In the genomic region with DNA sequence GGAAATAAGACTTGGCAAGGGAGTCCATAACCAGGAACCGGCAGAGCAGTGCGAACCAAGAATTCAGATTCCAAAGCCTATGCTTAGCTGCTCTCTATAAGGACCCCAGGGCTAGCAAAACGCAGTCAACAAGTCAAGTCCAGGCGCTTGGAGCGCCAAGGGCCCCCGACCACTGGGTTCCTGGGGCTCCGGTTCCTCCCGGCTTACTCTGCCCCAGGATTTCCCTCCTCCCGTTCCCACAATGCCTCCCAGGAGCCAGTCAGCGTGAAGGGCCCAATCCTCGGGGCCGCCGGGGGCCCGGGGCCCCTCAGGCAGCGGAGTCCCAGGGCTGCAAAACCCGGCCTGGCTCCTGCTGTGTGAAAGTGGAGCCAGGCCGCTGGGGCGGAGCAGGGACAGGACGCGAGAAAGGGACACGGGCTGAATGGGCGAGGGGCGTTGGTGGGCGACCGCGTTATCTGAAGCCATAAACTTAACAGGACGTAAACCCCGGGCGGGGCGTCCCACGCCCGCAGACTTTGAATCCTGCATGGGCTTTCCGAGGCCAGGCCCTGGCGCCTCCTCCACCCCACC, we compare ENCODE assay signal across 8 cellular contexts. TPM values are rescaled to one million over a fixed set of nuclear protein-coding genes. Genes with fewer than 3 reads are reported as not detected.
A peak's percentile ranks its signal among the peaks of the same experiment; 100 is the strongest.
DNase-seq lines count a peak whose midpoint lies in the region; FAIRE-seq and TF ChIP-seq lines count a peak whose summit lies in the region.

No MANE protein-coding gene starts in this region.

- TF ChIP-seq CTCF in cardiac fibroblast (IDR thresholded peaks at IDR 0.05; ENCODE audit: low read depth, low read length) (no peak), D721Med (IDR thresholded peaks at IDR 0.05; ENCODE audit: insufficient read depth, missing control alignments) (no peak)

- no peaks in the 10 kb centered on the region for H3K27me3 ChIP-seq in small intestine (ENCODE audit: control insufficient read depth in 2 of 2, insufficient read depth in 2 of 2, low read length in 2 of 2)

- DNase-seq in GM12891 (ENCODE audit: insufficient read length, low spot score) = peak; percentile 74
- peak; percentile 47 for DNase-seq in M059J (ENCODE audit: low read depth)
- peak; percentile 77 for DNase-seq in UCSD-AML1 (lab: John Stamatoyannopoulos, UW; ENCODE audit: unreplicated experiment)
- peak; percentile 60 to 87 for DNase-seq in cardiac fibroblast (ENCODE audit: low read depth in 2 of 2)
- peak; percentile 52 for DNase-seq in inferior parietal cortex (ENCODE audit: extremely low spot score)
- no peak for DNase-seq in small intestine
- no peak for DNase-seq in D721Med (ENCODE audit: insufficient read length, low spot score)
- DNase-seq in NK-92 treated with Interleukin-12 subunit alpha and Interleukin-12 subunit beta, amount 100 ng/mL, for 24 hours (lab: John Stamatoyannopoulos, UW) = no peak

- no peak for TF ChIP-seq POLR2A in GM12891 (IDR thresholded peaks at IDR 0.05; ENCODE audit: low read depth, low read length)

- FAIRE-seq in GM12891 (lab: Jason Lieb, UNC) (no peak), small intestine (lab: Jason Lieb, UNC) (no peak), D721Med (lab: Jason Lieb, UNC) (no peak)

- WGBS in small intestine, 3 donors = 1 to 7% (median 6%) methylated on average over 25 to 34 of the region's 34 CpGs

- H3K9me3 ChIP-seq in small intestine (ENCODE audit: control insufficient read depth, low read depth) = no peaks in the 10 kb centered on the region

- peaks cover 0 to 12% of the 10 kb centered on the region in 2 donors for H3K4me1 ChIP-seq in small intestine (ENCODE audit: control insufficient read depth in 2 of 2, insufficient read depth in 1 of 2, low read depth in 1 of 2, low read length in 1 of 2)

- peak overlapping the region; percentile 96 to 100 for H3K27ac ChIP-seq in small intestine (ENCODE audit: low read depth in 1 of 2, low read length in 1 of 2)

- H3K36me3 ChIP-seq in small intestine (ENCODE audit: control insufficient read depth in 2 of 2, insufficient read depth in 2 of 2, low read length in 2 of 2) = peaks cover 0 to 23% of the 10 kb centered on the region in 2 donors

- H3K4me3 ChIP-seq in cardiac fibroblast (replicated peaks in 1 of 2; ENCODE audit: low read depth in 2 of 2, low read length in 2 of 2) (peak overlapping the region; percentile 30 to 45), small intestine (ENCODE audit: low read depth in 1 of 2, low read length in 2 of 2) (peak overlapping the region; percentile 27 to 96)

TF ChIP-seq in GM12891, 5 proteins besides CTCF, POLR2A, EP300 and RAD21:
- TF ChIP-seq SPI1 (IDR thresholded peaks at IDR 0.05; ENCODE audit: low read depth, low read length) = no peak
- TF ChIP-seq POLR2AphosphoS5 (IDR thresholded peaks at IDR 0.05; ENCODE audit: low read depth, low read length) = no peak
- no peak for TF ChIP-seq PAX5 (IDR thresholded peaks at IDR 0.05; ENCODE audit: insufficient read depth, low read length, severe bottlenecking)
- no peak for TF ChIP-seq POU2F2 (IDR thresholded peaks at IDR 0.05; ENCODE audit: low read depth, low read length)
- no peak for TF ChIP-seq TAF1 (IDR thresholded peaks at IDR 0.05; ENCODE audit: low read depth, low read length)

RNA-seq across cellular contexts. Expression of gene KRT8, which starts 1.5 kb away (rescaled TPM):
- 2.8 TPM for polyA plus RNA-seq in GM12891 (2012; ENCODE audit: low read depth, missing spikeins)
- 38.8 and 54.8 TPM in 2 replicates for total RNA-seq in M059J (2014; rRNA removed; shearing (Covaris generic))
- polyA plus RNA-seq in small intestine = 1,000 to 10,000 TPM; 2,417 to 3,002 (median 2,429) TPM

RNA-seq across cellular contexts. Expression of gene KRT18, which starts 45.5 kb away (rescaled TPM):
- polyA plus RNA-seq in GM12891 (2012; ENCODE audit: low read depth, missing spikeins) = 9.5 TPM
- total RNA-seq in M059J (2014; rRNA removed; shearing (Covaris generic)) = 643 and 924 TPM in 2 replicates
- 100 to 1,000 TPM; 484 to 728 (median 496) TPM for polyA plus RNA-seq in small intestine

RNA-seq across cellular contexts. Expression of gene KRT78, which starts 54.6 kb away (rescaled TPM):
- not detected for polyA plus RNA-seq in GM12891 (2012; ENCODE audit: low read depth, missing spikeins)
- 0.22 TPM in 1 of 2 replicates, not detected in the other for total RNA-seq in M059J (2014; rRNA removed; shearing (Covaris generic))
- 1 to 10 TPM in 1 of 3 donors, under 1 TPM in 2; 0.30 to 1.8 (median 0.54) TPM for polyA plus RNA-seq in small intestine

Comparison
In these comparisons a context has a peak if more than half of its experiments do, and no peak if none do; other contexts are left out.
1. DNase-seq: peak in GM12891 (single experiment), M059J (single experiment), UCSD-AML1 (single experiment), cardiac fibroblast (2 of 2) and inferior parietal cortex (single experiment); none in small intestine (single experiment), D721Med (single experiment) and NK-92 treated with Interleukin-12 subunit alpha and Interleukin-12 subunit beta, amount 100 ng/mL, for 24 hours (single experiment).